In genomic region chr1:56360021-56360420, GRCh38 we compare ENCODE assay signal across 18 cellular contexts.
"Had no signal": no experiment of that assay in that cellular context is flagged by ENCODE, and none has a peak within 500 bp of the region (broad histone marks: within the 10 kb centered on the region; RNA-seq: fewer than 3 reads in every experiment).

No MANE protein-coding gene starts in this region.

- H3K36me3 ChIP-seq: gastroesophageal sphincter, heart right ventricle, prostate gland, tibial nerve, uterus had no signal

- ATAC-seq: activated CD4-positive, CD25-positive, alpha-beta regulatory T cell treated with anti-CD3 and anti-CD28 coated beads, Interleukin-2, amount 50 U/mL, for 24 hours; activated CD8-positive, alpha-beta T cell treated with anti-CD3 and anti-CD28 coated beads, Interleukin-2, amount 10 ng/mL, durations not matched to agents 7 days and 5 days; activated naive CD8-positive, alpha-beta T cell treated with anti-CD3 and anti-CD28 coated beads, Interleukin-2, amount 50 U/mL, for 24 hours; gastroesophageal sphincter; heart right ventricle; left ventricle myocardium superior; right cardiac atrium had no signal

- H3K4me3 ChIP-seq: gastroesophageal sphincter, heart right ventricle, prostate gland, skin epidermis, tibial nerve, uterus had no signal

- H3K4me1 ChIP-seq: gastroesophageal sphincter, prostate gland, uterus had no signal

- H3K9me3 ChIP-seq: gastroesophageal sphincter, heart right ventricle, prostate gland, tibial nerve, uterus had no signal

- DNase-seq: activated CD4-positive, alpha-beta T cell treated with anti-CD3 and anti-CD28 coated beads, Interleukin-2, amount 10 ng/mL, durations not matched to agents 7 days and 5 days; activated CD8-positive, alpha-beta T cell treated with anti-CD3 and anti-CD28 coated beads, Interleukin-2, amount 10 ng/mL, durations not matched to agents 7 days and 5 days; activated naive CD4-positive, alpha-beta T cell treated with anti-CD3 and anti-CD28 coated beads, Interleukin-2, amount 10 ng/mL, durations not matched to agents 7 days and 5 days; activated naive CD8-positive, alpha-beta T cell treated with anti-CD3 and anti-CD28 coated beads, Interleukin-2, amount 50 U/mL, for 24 hours; activated T-cell treated with anti-CD3 and anti-CD28 coated beads, Interleukin-2, amount 50 U/mL, for 24 hours; endodermal cell; heart right ventricle; left ventricle myocardium superior; naive B cell; right cardiac atrium; T-helper 1 cell; T-helper 9 cell; uterus had no signal

- H3K27ac ChIP-seq: gastroesophageal sphincter, heart right ventricle, prostate gland, skin epidermis, uterus had no signal

- H3K27me3 ChIP-seq: gastroesophageal sphincter, heart right ventricle, tibial nerve, uterus had no signal
